6 cellular contexts compared by ENCODE assay signal in the genomic region with DNA sequence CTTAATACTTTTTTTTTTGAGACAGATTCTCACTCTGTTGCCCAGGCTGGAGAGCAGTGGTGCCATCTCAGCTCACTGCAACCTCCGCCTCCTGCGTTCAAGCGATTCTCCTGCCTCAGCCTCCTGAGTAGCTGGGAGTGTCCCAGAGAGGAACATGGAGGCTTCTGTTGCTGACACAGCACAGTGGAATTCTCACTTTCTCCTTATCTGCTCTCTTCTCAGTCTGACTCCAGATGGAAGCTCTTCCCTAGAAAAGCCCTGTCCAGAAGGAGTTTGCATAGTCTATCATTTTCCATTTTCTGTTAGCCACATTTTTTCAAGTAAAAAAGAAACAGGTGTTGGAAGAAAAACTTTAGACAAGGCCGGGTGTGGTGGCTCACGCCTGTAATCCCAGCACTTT.
DNase-seq lines count a peak whose midpoint lies in the region; ATAC-seq, FAIRE-seq and TF ChIP-seq lines count a peak whose summit lies in the region.
"Not testable (repeated sequence)": the region's sequence is repeated elsewhere in the genome, so short reads cannot be mapped to it uniquely, and the experiment has no call there.

No MANE protein-coding gene starts in this region.

- H3K27me3 ChIP-seq in K562 (ENCODE audit: control insufficient read depth in 2 of 2, insufficient read depth in 2 of 2, low read length in 2 of 2); mesendoderm (ENCODE audit: insufficient read depth, low read length, poor library complexity): not testable (repeated sequence)

- peaks cover 15 to 24% of the 10 kb centered on the region in 2 donors for H3K36me3 Mint-ChIP-seq in CD14-positive monocyte

- H3K9me3 ChIP-seq in K562 (replicated peaks; ENCODE audit: control insufficient read depth, insufficient read depth, low read depth, low read length) = not testable (repeated sequence)

- ATAC-seq in K562 = not testable (repeated sequence)

- H2BK5ac ChIP-seq in mesendoderm (ENCODE audit: low read length) = not testable (repeated sequence)

- not testable (repeated sequence) for H3K27me3 Mint-ChIP-seq in CD14-positive monocyte (ENCODE audit: low read depth in 3 of 3)

- H3K27ac ChIP-seq in K562 (ENCODE audit: extremely low read depth, low read depth, low read length); mesendoderm (ENCODE audit: low read depth, low read length): not testable (repeated sequence)

- not testable (repeated sequence) for H4K20me1 ChIP-seq in K562 (replicated peaks; ENCODE audit: control insufficient read depth, insufficient read depth, low read length)

- TF ChIP-seq RAD21 in K562 (CRISPR knock-in tag; conservative IDR thresholded peaks at IDR 0.05 in 1 of 2, IDR thresholded peaks at IDR 0.05 in 1 of 2) = not testable (repeated sequence)

- CTCF ChIA-PET in K562 (lab: Yijun Ruan, JAX; ENCODE audit: low intra/inter-chr PET ratio) = not testable (repeated sequence)

- not testable (repeated sequence) for TF ChIP-seq CTCF in CD14-positive monocyte (IDR thresholded peaks at IDR 0.05); K562 (IDR thresholded peaks at IDR 0.05 in 2 of 3, conservative IDR thresholded peaks at IDR 0.05 in 1 of 3; ENCODE audit: insufficient read depth in 2 of 3, low read depth in 1 of 3, low read length in 3 of 3); fibroblast of the aortic adventitia (IDR thresholded peaks at IDR 0.05; ENCODE audit: insufficient read depth, low read length)

- not testable (repeated sequence) for H3K56ac ChIP-seq in mesendoderm (ENCODE audit: low read length)

- H3K9ac ChIP-seq in K562 (ENCODE audit: insufficient read depth in 1 of 2, low read depth in 2 of 2, low read length in 2 of 2); mesendoderm (ENCODE audit: low read length): not testable (repeated sequence)

- not testable (repeated sequence) for H3K4ac ChIP-seq in mesendoderm (ENCODE audit: low read depth, low read length)

- FAIRE-seq in K562 (lab: Jason Lieb, UNC) = not testable (repeated sequence)

- H3K79me2 ChIP-seq in K562 (ENCODE audit: control insufficient read depth, insufficient read depth, low read length); mesendoderm (ENCODE audit: control insufficient read depth, insufficient read depth, low read length): not testable (repeated sequence)

- H3K9me1 ChIP-seq in K562 (ENCODE audit: control insufficient read depth, insufficient read depth, low read length) = not testable (repeated sequence)

- H3K27ac Mint-ChIP-seq in CD14-positive monocyte = peak overlapping the region; percentile 75 to 97 (median 88)

- in situ Hi-C loops in K562 (cut with MboI) = not testable (repeated sequence)

- H3K9me3 Mint-ChIP-seq in CD14-positive monocyte = not testable (repeated sequence)

- not testable (repeated sequence) for H3K23ac ChIP-seq in mesendoderm (ENCODE audit: low read length)

- not testable (repeated sequence) for H2AFZ ChIP-seq in K562 (ENCODE audit: low read depth, low read length)

- TF ChIP-seq EP300 in K562 (IDR thresholded peaks at IDR 0.05; ENCODE audit: low read length) = not testable (repeated sequence)

- H2BK15ac ChIP-seq in mesendoderm (replicated peaks; ENCODE audit: low read depth) = not testable (repeated sequence)

- TF ChIP-seq POLR2A in K562 (conservative IDR thresholded peaks at IDR 0.05) = not testable (repeated sequence)

- not testable (repeated sequence) for H2AK5ac ChIP-seq in mesendoderm (ENCODE audit: low read length)

- H3K79me1 ChIP-seq in mesendoderm (ENCODE audit: low read length) = not testable (repeated sequence)

- not testable (repeated sequence) for H3K36me3 ChIP-seq in K562 (ENCODE audit: control insufficient read depth, insufficient read depth, low read length); mesendoderm (ENCODE audit: control insufficient read depth, insufficient read depth, low read length)

- peaks cover 65% of the 10 kb centered on the region for H3K4me1 Mint-ChIP-seq in CD14-positive monocyte

- not testable (repeated sequence) for H4K8ac ChIP-seq in mesendoderm (ENCODE audit: low read depth, low read length)

- BruUV-seq in K562 (replicated peaks; lab: Mats Ljungman, UMichigan) = not testable (repeated sequence)

- H4K5ac ChIP-seq in mesendoderm (ENCODE audit: low read length) = not testable (repeated sequence)

- not testable (repeated sequence) for H3K4me3 ChIP-seq in K562; fibroblast of the aortic adventitia (ENCODE audit: low read depth, low read length); mesendoderm (ENCODE audit: low read length)

- 98% methylated on average over 5 of the region's 5 CpGs for WGBS in K562 (ENCODE audit: insufficient coverage, low coverage, missing lambda C conversion rate)
- no CpG with 5 or more reads among the region's 5 CpGs for WGBS in mesendoderm (ENCODE audit: extremely low coverage, insufficient coverage, low lambda C conversion rate)

- not testable (repeated sequence) for H3K4me3 Mint-ChIP-seq in CD14-positive monocyte

- not testable (repeated sequence) for H3K4me2 ChIP-seq in K562 (ENCODE audit: insufficient read depth, low read length); mesendoderm (ENCODE audit: low read length)

- peaks cover 11 to 19% of the 10 kb centered on the region in 2 experiments for H3K4me1 ChIP-seq in K562 (replicated peaks in 1 of 2; ENCODE audit: control insufficient read depth in 2 of 2, insufficient read depth in 2 of 2, low read length in 2 of 2)
- peaks cover 10% of the 10 kb centered on the region for H3K4me1 ChIP-seq in mesendoderm (ENCODE audit: control insufficient read depth, low read depth, low read length)

- not testable (repeated sequence) for H3K18ac ChIP-seq in mesendoderm (ENCODE audit: low read length)

- H2BK120ac ChIP-seq in mesendoderm (ENCODE audit: low read depth, low read length) = not testable (repeated sequence)

- intact Hi-C loops in CD14-positive monocyte (cut with micrococcal nuclease) = loop anchor here (10.0 kb wide), 2 partner anchors 81 to 191 kb away; a partner anchor contains a TSS
- intact Hi-C loops in K562 (cut with micrococcal nuclease) = not testable (repeated sequence)

- not testable (repeated sequence) for DNase-seq in CD14-positive monocyte (ENCODE audit: low spot score); K562 (ENCODE audit: extremely low read depth in 1 of 4, low spot score in 3 of 4)
- peak; percentile 34 for DNase-seq in GM03348 (ENCODE audit: low spot score)
- peak; percentile 44 for DNase-seq in NCI-H226
- peak; percentile 27 for DNase-seq in fibroblast of the aortic adventitia (ENCODE audit: low read depth)
- peak; percentile 76 for DNase-seq in mesendoderm

- POLR2A ChIA-PET in K562 (lab: Yijun Ruan, JAX) = not testable (repeated sequence)

TF ChIP-seq in K562, 482 proteins besides CTCF, POLR2A, EP300 and RAD21:
- TF ChIP-seq ZNF316 (IDR thresholded peaks at IDR 0.05) (peak; percentile 26; the same call in 1 of the 2 replicates), C11orf30 (IDR thresholded peaks at IDR 0.05; ENCODE audit: low read depth) (0 out of 2 replicates have a peak, but pooled peaks have one; percentile 33)
TF ChIP-seq in K562: peak in this region for 2; not testable (repeated sequence) for 480.
